8 cellular contexts compared by ENCODE assay signal in genomic region chr6:131808460-131809269, GRCh38. TPM values are rescaled to one million over a fixed set of nuclear protein-coding genes. Genes with fewer than 3 reads are reported as not detected.
DNase-seq lines count a peak whose midpoint lies in the region; ATAC-seq and TF ChIP-seq lines count a peak whose summit lies in the region.

No MANE protein-coding gene starts in this region.

- CTCF ChIA-PET in HEK293 (lab: Yijun Ruan, JAX): interaction anchor here (0.7 to 1.4 kb wide), 5 partner anchors 106 to 470 kb away, joined by 3 to 5 read pairs (median 3); partner anchors contain the start of gene MED23
- CTCF ChIA-PET in activated CD4-positive, alpha-beta memory T cell treated with anti-CD3 and anti-CD28 coated beads, Interleukin-2, amount 10 ng/mL, durations not matched to agents 7 days and 5 days (lab: Charles Lee): no interaction called here

- H3K9me3 Mint-ChIP-seq in activated CD4-positive, alpha-beta memory T cell treated with anti-CD3 and anti-CD28 coated beads, Interleukin-2, amount 10 ng/mL, durations not matched to agents 7 days and 5 days: no peaks in the 10 kb centered on the region

- no peaks in the 10 kb centered on the region; a peak in 1 of 3 replicates for H3K36me3 ChIP-seq in HEK293 (ENCODE audit: control insufficient read depth in 2 of 2, insufficient read depth in 1 of 2, low read length in 2 of 2)
- H3K36me3 ChIP-seq in iPS DF 6.9 (ENCODE audit: control insufficient read depth, insufficient read depth, low read length): no peaks in the 10 kb centered on the region; the same call in 1 of the 2 replicates

- H3K4me1 ChIP-seq in HEK293 (ENCODE audit: control insufficient read depth, insufficient read depth, low read length) (peaks cover 9% of the 10 kb centered on the region; the same call in 1 of the 2 replicates), iPS DF 6.9 (ENCODE audit: control insufficient read depth, insufficient read depth, low read length) (peaks cover 1% of the 10 kb centered on the region)

- H3K27ac ChIP-seq in HEK293 (ENCODE audit: extremely low read depth, low read depth, low read length): peak overlapping the region; percentile 95
- no peak overlapping the region for H3K27ac ChIP-seq in iPS DF 6.9 (ENCODE audit: low read length)
- peak overlapping the region in 7 of 21 experiments; percentile 22 to 79 (median 59) for H3K27ac ChIP-seq in skin epidermis

- TF ChIP-seq CTCF in HEK293 (tag by site-specific recombination; IDR thresholded peaks at IDR 0.05): no peak

- H3K9me3 ChIP-seq in HEK293 (ENCODE audit: control insufficient read depth, insufficient read depth, low read depth, low read length): no peaks in the 10 kb centered on the region
- H3K9me3 ChIP-seq in iPS DF 6.9 (ENCODE audit: control insufficient read depth, insufficient read depth, low read length): no peaks in the 10 kb centered on the region

- no peak for DNase-seq in activated CD4-positive, alpha-beta memory T cell treated with anti-CD3 and anti-CD28 coated beads, Interleukin-2, amount 10 ng/mL, durations not matched to agents 7 days and 5 days
- DNase-seq in iPS DF 6.9 (ENCODE audit: low read depth, low spot score) (no peak), NOMO-1 (lab: John Stamatoyannopoulos, UW; ENCODE audit: unreplicated experiment in 2 of 2) (no peak), ACHN (no peak)
- no peak for DNase-seq in activated CD4-positive, alpha-beta T cell treated with anti-CD3 and anti-CD28 coated beads for 1 hour

- H3K27ac Mint-ChIP-seq in activated CD4-positive, alpha-beta memory T cell treated with anti-CD3 and anti-CD28 coated beads, Interleukin-2, amount 10 ng/mL, durations not matched to agents 7 days and 5 days: no peak overlapping the region

- peaks cover 15% of the 10 kb centered on the region for H3K4me1 Mint-ChIP-seq in activated CD4-positive, alpha-beta memory T cell treated with anti-CD3 and anti-CD28 coated beads, Interleukin-2, amount 10 ng/mL, durations not matched to agents 7 days and 5 days

- H3K4me3 ChIP-seq in HEK293 (ENCODE audit: low read depth, low read length) (peak overlapping the region; percentile 58), iPS DF 6.9 (ENCODE audit: low read length) (peak overlapping the region; percentile 99), skin epidermis (peak overlapping the region; percentile 25 to 59 (median 40))

- POLR2A ChIA-PET in HEK293 (lab: Yijun Ruan, JAX): interaction anchor here (0.6 to 1.8 kb wide), 6 partner anchors 9 to 143 kb away, joined by 3 to 9 read pairs (median 4); partner anchors contain the start of gene CCN2
- POLR2A ChIA-PET in activated CD4-positive, alpha-beta memory T cell treated with anti-CD3 and anti-CD28 coated beads, Interleukin-2, amount 10 ng/mL, durations not matched to agents 7 days and 5 days (lab: Charles Lee): no interaction called here

- peak overlapping the region; percentile 57 for H3K4me3 Mint-ChIP-seq in activated CD4-positive, alpha-beta memory T cell treated with anti-CD3 and anti-CD28 coated beads, Interleukin-2, amount 10 ng/mL, durations not matched to agents 7 days and 5 days

- in situ Hi-C loops in ACHN (cut with HindIII; ENCODE audit: low pct_ligation_motif_present, low pct_unique_long_range_greater_than_20kb, low sequenced_read_pairs): no loop called here

- ATAC-seq in HG02884 (IDR thresholded peaks at IDR 0.05; ENCODE audit: unreplicated experiment): no peak

- no CpG with 5 or more reads among the region's 12 CpGs for WGBS in iPS DF 6.9 (ENCODE audit: insufficient coverage, insufficient read length)

- peaks cover 50% of the 10 kb centered on the region for H3K27me3 Mint-ChIP-seq in activated CD4-positive, alpha-beta memory T cell treated with anti-CD3 and anti-CD28 coated beads, Interleukin-2, amount 10 ng/mL, durations not matched to agents 7 days and 5 days

- no peaks in the 10 kb centered on the region for H3K27me3 ChIP-seq in iPS DF 6.9 (ENCODE audit: control insufficient read depth, insufficient read depth, low read length)

- no peaks in the 10 kb centered on the region for H3K36me3 Mint-ChIP-seq in activated CD4-positive, alpha-beta memory T cell treated with anti-CD3 and anti-CD28 coated beads, Interleukin-2, amount 10 ng/mL, durations not matched to agents 7 days and 5 days (ENCODE audit: low read depth)

TF ChIP-seq in HEK293, 187 proteins besides CTCF, POLR2A, EP300 and RAD21 (continues in another document):
- 0 out of 2 replicates have a peak, but pooled peaks have one; percentile 33 for TF ChIP-seq ZXDB (tag by site-specific recombination; IDR thresholded peaks at IDR 0.05)
- TF ChIP-seq ZBTB8A (tag by site-specific recombination; IDR thresholded peaks at IDR 0.05): peak; percentile 76
- TF ChIP-seq ZNF335 (tag by site-specific recombination; conservative IDR thresholded peaks at IDR 0.05): peak; percentile 63
- TF ChIP-seq ZBTB20 (tag by site-specific recombination; IDR thresholded peaks at IDR 0.05): peak; percentile 63
- TF ChIP-seq ZNF280C (tag by site-specific recombination; IDR thresholded peaks at IDR 0.05): no peak
- TF ChIP-seq PRDM10 (tag by site-specific recombination; IDR thresholded peaks at IDR 0.05): peak; percentile 46; the same call in 1 of the 2 replicates
- no peak for TF ChIP-seq ZNF221 (tag by site-specific recombination; IDR thresholded peaks at IDR 0.05; ENCODE audit: borderline replicate concordance)
- no peak for TF ChIP-seq ZNF292 (tag by site-specific recombination; IDR thresholded peaks at IDR 0.05; ENCODE audit: borderline replicate concordance, low read depth)
- 0 out of 2 replicates have a peak, but pooled peaks have one; percentile 36 for TF ChIP-seq ZNF600 (tag by site-specific recombination; IDR thresholded peaks at IDR 0.05)
- TF ChIP-seq PATZ1 (tag by site-specific recombination; IDR thresholded peaks at IDR 0.05): 0 out of 2 replicates have a peak, but pooled peaks have one; percentile 11
- TF ChIP-seq ZNF211 (tag by site-specific recombination; IDR thresholded peaks at IDR 0.05; ENCODE audit: low read depth): no peak
- peak; percentile 20; the same call in 1 of the 2 replicates for TF ChIP-seq ZNF341 (tag by site-specific recombination; IDR thresholded peaks at IDR 0.05; ENCODE audit: low read depth)
- no peak for TF ChIP-seq ZNF324 (tag by site-specific recombination; IDR thresholded peaks at IDR 0.05)

RNA-seq across cellular contexts. Expression of gene ENPP1, which starts 0.8 kb away (rescaled TPM):
- under 1 TPM; 0.48 to 0.53 TPM for total RNA-seq in activated CD4-positive, alpha-beta memory T cell treated with anti-CD3 and anti-CD28 coated beads, Interleukin-2, amount 10 ng/mL, durations not matched to agents 7 days and 5 days

Comparison
In these comparisons a context has a peak if more than half of its experiments do, and no peak if none do; other contexts are left out.
1. H3K4me3 ChIP-seq: peak in every context shown above with its lines; median percentile 99 in iPS DF 6.9; 58 in HEK293; 40 in skin epidermis.